Comparison of ENCODE assay signal across 8 cellular contexts in genomic region chr19:38425810-38426466, GRCh38. TPM values are rescaled to one million over a fixed set of nuclear protein-coding genes. Genes with fewer than 3 reads are reported as not detected.
DNase-seq lines count a peak whose midpoint lies in the region; ATAC-seq and TF ChIP-seq lines count a peak whose summit lies in the region.

RASGRP4 (minus strand) TSS chr19:38426219; CDS start chr19:38426091, 128 bp downstream.

- H3K4me3 ChIP-seq in lower lobe of right lung: peak within 1 kb of the TSS; percentile 52
- peak within 1 kb of the TSS; percentile 56 for H3K4me3 ChIP-seq in thoracic aorta

- no peaks in the 10 kb centered on the region for H3K36me3 Mint-ChIP-seq in activated T-cell treated with anti-CD3 and anti-CD28 coated beads, Interleukin-2, amount 50 U/mL, for 24 hours (ENCODE audit: low read depth)
- H3K36me3 Mint-ChIP-seq in activated T-helper 17 cell treated with anti-CD3 and anti-CD28 coated beads, Interleukin-2, amount 50 U/mL, for 72 hours (ENCODE audit: low read depth): peaks cover 24% of the 10 kb centered on the region

- H3K27me3 ChIP-seq in lower lobe of right lung (ENCODE audit: low read depth): peaks cover 6% of the 10 kb centered on the region
- H3K27me3 ChIP-seq in thoracic aorta (replicated peaks; ENCODE audit: insufficient read depth): no peaks in the 10 kb centered on the region

- H3K27ac Mint-ChIP-seq in activated T-cell treated with anti-CD3 and anti-CD28 coated beads, Interleukin-2, amount 50 U/mL, for 24 hours: peak within 1 kb of the TSS; percentile 91
- peak within 1 kb of the TSS; percentile 99 for H3K27ac Mint-ChIP-seq in activated T-helper 17 cell treated with anti-CD3 and anti-CD28 coated beads, Interleukin-2, amount 50 U/mL, for 72 hours

- H3K4me1 ChIP-seq in lower lobe of right lung (no peaks in the 10 kb centered on the region), thoracic aorta (ENCODE audit: control insufficient read depth in 1 of 2, low read depth in 2 of 2) (no peaks in the 10 kb centered on the region)

- H3K9me3 ChIP-seq in lower lobe of right lung (no peaks in the 10 kb centered on the region), thoracic aorta (no peaks in the 10 kb centered on the region)

- peak within 1 kb of the TSS; percentile 66 for H3K27ac ChIP-seq in lower lobe of right lung
- no peak within 1 kb of the TSS for H3K27ac ChIP-seq in thoracic aorta

- intact Hi-C loops in lower lobe of right lung (cut with DNase I): no loop called here

- H3K36me3 ChIP-seq in lower lobe of right lung: no peaks in the 10 kb centered on the region
- H3K36me3 ChIP-seq in thoracic aorta: no peaks in the 10 kb centered on the region

- peaks cover 37% of the 10 kb centered on the region for H3K4me1 Mint-ChIP-seq in activated T-cell treated with anti-CD3 and anti-CD28 coated beads, Interleukin-2, amount 50 U/mL, for 24 hours (ENCODE audit: low read depth)
- H3K4me1 Mint-ChIP-seq in activated T-helper 17 cell treated with anti-CD3 and anti-CD28 coated beads, Interleukin-2, amount 50 U/mL, for 72 hours: peaks cover 18% of the 10 kb centered on the region

- TF ChIP-seq CTCF in lower lobe of right lung (IDR thresholded peaks at IDR 0.05) (no peak), thoracic aorta (IDR thresholded peaks at IDR 0.05) (no peak)

- H3K9me3 Mint-ChIP-seq in activated T-cell treated with anti-CD3 and anti-CD28 coated beads, Interleukin-2, amount 50 U/mL, for 24 hours: peaks cover 2% of the 10 kb centered on the region
- H3K9me3 Mint-ChIP-seq in activated T-helper 17 cell treated with anti-CD3 and anti-CD28 coated beads, Interleukin-2, amount 50 U/mL, for 72 hours: no peaks in the 10 kb centered on the region

- peak; percentile 11 for ATAC-seq in activated T-helper 17 cell treated with anti-CD3 and anti-CD28 coated beads, Interleukin-2, amount 50 U/mL, for 72 hours (replicated peaks)
- peak; percentile 57 to 77 for ATAC-seq in lower lobe of right lung
- ATAC-seq in thoracic aorta (ENCODE audit: insufficient number of reproducible peaks, low FRiP score, low read depth): no peak
- no peak for ATAC-seq in GM18502 (IDR thresholded peaks at IDR 0.05; ENCODE audit: poor library complexity, unreplicated experiment)
- ATAC-seq in HG02798 (IDR thresholded peaks at IDR 0.05; ENCODE audit: poor library complexity, unreplicated experiment): no peak

- H3K4me3 Mint-ChIP-seq in activated T-cell treated with anti-CD3 and anti-CD28 coated beads, Interleukin-2, amount 50 U/mL, for 24 hours: peak within 1 kb of the TSS; percentile 64
- H3K4me3 Mint-ChIP-seq in activated T-helper 17 cell treated with anti-CD3 and anti-CD28 coated beads, Interleukin-2, amount 50 U/mL, for 72 hours: peak within 1 kb of the TSS; percentile 82

- H3K27me3 Mint-ChIP-seq in activated T-cell treated with anti-CD3 and anti-CD28 coated beads, Interleukin-2, amount 50 U/mL, for 24 hours: peaks cover 2% of the 10 kb centered on the region
- no peaks in the 10 kb centered on the region for H3K27me3 Mint-ChIP-seq in activated T-helper 17 cell treated with anti-CD3 and anti-CD28 coated beads, Interleukin-2, amount 50 U/mL, for 72 hours

- peak; percentile 63 for DNase-seq in activated T-cell treated with anti-CD3 and anti-CD28 coated beads, Interleukin-2, amount 50 U/mL, for 24 hours
- DNase-seq in activated T-cell treated with anti-CD3 and anti-CD28 coated beads, Interleukin-2, amount 50 U/mL, for 1 hour: no peak
- DNase-seq in lower lobe of right lung: peak; percentile 69
- DNase-seq in thoracic aorta (ENCODE audit: low spot score): no peak
- DNase-seq in amniotic stem cell (lab: John Stamatoyannopoulos, UW): no peak

RNA-seq across cellular contexts. Expression of gene RASGRP4, which starts in this region (rescaled TPM):
- 10 to 100 TPM; 21.8 to 39.4 TPM for total RNA-seq in activated T-helper 17 cell treated with anti-CD3 and anti-CD28 coated beads, Interleukin-2, amount 50 U/mL, for 72 hours
- total RNA-seq in lower lobe of right lung: 13.5 TPM
- total RNA-seq in thoracic aorta: 10 to 100 TPM in 1 of 2 donors, 1 to 10 TPM in 1; 3.6 to 16.9 TPM

Comparison
In these comparisons a context has a peak if more than half of its experiments do, and no peak if none do; other contexts are left out.
1. DNase-seq: peak in activated T-cell treated with anti-CD3 and anti-CD28 coated beads, Interleukin-2, amount 50 U/mL, for 24 hours (single experiment) and lower lobe of right lung (single experiment); none in activated T-cell treated with anti-CD3 and anti-CD28 coated beads, Interleukin-2, amount 50 U/mL, for 1 hour (single experiment), thoracic aorta (single experiment) and amniotic stem cell (single experiment).
2. ATAC-seq: peak in activated T-helper 17 cell treated with anti-CD3 and anti-CD28 coated beads, Interleukin-2, amount 50 U/mL, for 72 hours (single experiment) and lower lobe of right lung (2 of 2); none in thoracic aorta (single experiment), GM18502 (single experiment) and HG02798 (single experiment).